Comparison of ENCODE assay signal across 1 cellular context in genomic region chrX:115345654-115346014, GRCh38.
TF ChIP-seq lines count a peak whose summit lies in the region.

No MANE protein-coding gene starts in this region.

TF ChIP-seq in HepG2, 621 proteins besides CTCF, POLR2A, EP300 and RAD21 (continued from another document):
- TF ChIP-seq THRA (CRISPR knock-in tag; IDR thresholded peaks at IDR 0.05; ENCODE audit: borderline replicate concordance) (peak; percentile 41; the same call in 1 of the 2 replicates), ZNF605 (CRISPR knock-in tag; IDR thresholded peaks at IDR 0.05) (no peak), RFXANK (CRISPR knock-in tag; IDR thresholded peaks at IDR 0.05) (no peak), ETV5 (CRISPR knock-in tag; IDR thresholded peaks at IDR 0.05; ENCODE audit: borderline replicate concordance) (0 out of 2 replicates have a peak, but pooled peaks have one; percentile 10), CCDC6 (CRISPR knock-in tag; IDR thresholded peaks at IDR 0.05) (no peak)
